Comparison of ENCODE assay signal across 1 cellular context in the genomic region with DNA sequence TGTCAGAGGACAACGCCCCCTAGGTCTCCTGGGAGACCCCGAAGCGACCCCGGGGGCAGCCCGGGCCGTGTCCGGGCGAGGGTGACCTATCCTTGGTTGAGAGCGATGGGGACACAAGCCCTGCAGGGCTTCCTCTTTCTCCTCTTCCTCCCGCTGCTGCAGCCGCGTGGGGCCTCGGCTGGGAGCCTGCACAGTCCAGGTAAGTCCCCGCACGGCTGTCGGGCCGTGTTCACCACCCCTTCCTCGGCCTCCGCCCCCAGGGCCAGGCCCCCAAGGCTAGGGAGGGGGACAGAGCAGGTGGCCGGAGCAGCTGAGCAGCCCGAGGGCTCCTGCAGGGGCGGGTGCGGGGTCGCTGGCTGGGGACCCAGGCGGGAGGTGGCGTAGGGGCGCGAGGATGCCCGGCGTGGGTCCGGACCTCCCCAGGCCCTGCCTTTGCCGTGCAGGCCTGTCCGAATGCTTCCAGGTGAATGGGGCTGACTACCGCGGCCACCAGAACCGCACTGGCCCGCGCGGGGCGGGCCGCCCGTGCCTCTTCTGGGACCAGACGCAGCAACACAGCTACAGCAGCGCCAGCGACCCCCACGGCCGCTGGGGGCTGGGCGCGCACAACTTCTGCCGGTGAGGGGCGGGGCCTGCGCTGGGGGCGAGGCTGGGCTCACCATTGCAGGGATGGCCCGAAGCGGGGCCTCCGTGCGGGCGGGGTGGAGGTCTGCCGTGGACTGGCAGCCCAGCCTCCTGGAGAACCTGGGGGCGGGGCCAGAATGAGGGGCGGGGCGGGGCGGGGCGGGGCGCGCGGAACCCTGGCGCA.
TF ChIP-seq lines count a peak whose summit lies in the region.

No MANE protein-coding gene starts in this region.

TF ChIP-seq in K562, 482 proteins besides CTCF, POLR2A, EP300 and RAD21 (continued from another document and continues in another):
- TF ChIP-seq, protein P1, sequence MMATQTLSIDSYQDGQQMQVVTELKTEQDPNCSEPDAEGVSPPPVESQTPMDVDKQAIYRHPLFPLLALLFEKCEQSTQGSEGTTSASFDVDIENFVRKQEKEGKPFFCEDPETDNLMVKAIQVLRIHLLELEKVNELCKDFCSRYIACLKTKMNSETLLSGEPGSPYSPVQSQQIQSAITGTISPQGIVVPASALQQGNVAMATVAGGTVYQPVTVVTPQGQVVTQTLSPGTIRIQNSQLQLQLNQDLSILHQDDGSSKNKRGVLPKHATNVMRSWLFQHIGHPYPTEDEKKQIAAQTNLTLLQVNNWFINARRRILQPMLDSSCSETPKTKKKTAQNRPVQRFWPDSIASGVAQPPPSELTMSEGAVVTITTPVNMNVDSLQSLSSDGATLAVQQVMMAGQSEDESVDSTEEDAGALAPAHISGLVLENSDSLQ (IDR thresholded peaks at IDR 0.05): peak; percentile 37; the same call in 1 of the 2 replicates
- no peak for TF ChIP-seq RFX5 (IDR thresholded peaks at IDR 0.05; ENCODE audit: low read depth, low read length)
- TF ChIP-seq, protein P2, sequence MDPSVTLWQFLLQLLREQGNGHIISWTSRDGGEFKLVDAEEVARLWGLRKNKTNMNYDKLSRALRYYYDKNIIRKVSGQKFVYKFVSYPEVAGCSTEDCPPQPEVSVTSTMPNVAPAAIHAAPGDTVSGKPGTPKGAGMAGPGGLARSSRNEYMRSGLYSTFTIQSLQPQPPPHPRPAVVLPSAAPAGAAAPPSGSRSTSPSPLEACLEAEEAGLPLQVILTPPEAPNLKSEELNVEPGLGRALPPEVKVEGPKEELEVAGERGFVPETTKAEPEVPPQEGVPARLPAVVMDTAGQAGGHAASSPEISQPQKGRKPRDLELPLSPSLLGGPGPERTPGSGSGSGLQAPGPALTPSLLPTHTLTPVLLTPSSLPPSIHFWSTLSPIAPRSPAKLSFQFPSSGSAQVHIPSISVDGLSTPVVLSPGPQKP (CRISPR knock-in tag; IDR thresholded peaks at IDR 0.05): no peak
- TF ChIP-seq SMARCC2 (IDR thresholded peaks at IDR 0.05; ENCODE audit: low read depth): no peak
- no peak for TF ChIP-seq EWSR1 (IDR thresholded peaks at IDR 0.05; ENCODE audit: borderline replicate concordance, low read depth, partially characterized antibody)
- TF ChIP-seq NFIC (IDR thresholded peaks at IDR 0.05): no peak
- TF ChIP-seq ZFP36 (IDR thresholded peaks at IDR 0.05; ENCODE audit: low read depth, low read length, partially characterized antibody): no peak
- no peak for TF ChIP-seq ZNF347 (CRISPR knock-in tag; IDR thresholded peaks at IDR 0.05; ENCODE audit: low read depth)
- TF ChIP-seq RB1 (IDR thresholded peaks at IDR 0.05; ENCODE audit: low read depth): peak; percentile 51
- TF ChIP-seq ZNF263 (CRISPR knock-in tag; IDR thresholded peaks at IDR 0.05; ENCODE audit: borderline replicate concordance): no peak
- no peak for TF ChIP-seq ADNP (tag; IDR thresholded peaks at IDR 0.05)
- TF ChIP-seq, protein P3, sequence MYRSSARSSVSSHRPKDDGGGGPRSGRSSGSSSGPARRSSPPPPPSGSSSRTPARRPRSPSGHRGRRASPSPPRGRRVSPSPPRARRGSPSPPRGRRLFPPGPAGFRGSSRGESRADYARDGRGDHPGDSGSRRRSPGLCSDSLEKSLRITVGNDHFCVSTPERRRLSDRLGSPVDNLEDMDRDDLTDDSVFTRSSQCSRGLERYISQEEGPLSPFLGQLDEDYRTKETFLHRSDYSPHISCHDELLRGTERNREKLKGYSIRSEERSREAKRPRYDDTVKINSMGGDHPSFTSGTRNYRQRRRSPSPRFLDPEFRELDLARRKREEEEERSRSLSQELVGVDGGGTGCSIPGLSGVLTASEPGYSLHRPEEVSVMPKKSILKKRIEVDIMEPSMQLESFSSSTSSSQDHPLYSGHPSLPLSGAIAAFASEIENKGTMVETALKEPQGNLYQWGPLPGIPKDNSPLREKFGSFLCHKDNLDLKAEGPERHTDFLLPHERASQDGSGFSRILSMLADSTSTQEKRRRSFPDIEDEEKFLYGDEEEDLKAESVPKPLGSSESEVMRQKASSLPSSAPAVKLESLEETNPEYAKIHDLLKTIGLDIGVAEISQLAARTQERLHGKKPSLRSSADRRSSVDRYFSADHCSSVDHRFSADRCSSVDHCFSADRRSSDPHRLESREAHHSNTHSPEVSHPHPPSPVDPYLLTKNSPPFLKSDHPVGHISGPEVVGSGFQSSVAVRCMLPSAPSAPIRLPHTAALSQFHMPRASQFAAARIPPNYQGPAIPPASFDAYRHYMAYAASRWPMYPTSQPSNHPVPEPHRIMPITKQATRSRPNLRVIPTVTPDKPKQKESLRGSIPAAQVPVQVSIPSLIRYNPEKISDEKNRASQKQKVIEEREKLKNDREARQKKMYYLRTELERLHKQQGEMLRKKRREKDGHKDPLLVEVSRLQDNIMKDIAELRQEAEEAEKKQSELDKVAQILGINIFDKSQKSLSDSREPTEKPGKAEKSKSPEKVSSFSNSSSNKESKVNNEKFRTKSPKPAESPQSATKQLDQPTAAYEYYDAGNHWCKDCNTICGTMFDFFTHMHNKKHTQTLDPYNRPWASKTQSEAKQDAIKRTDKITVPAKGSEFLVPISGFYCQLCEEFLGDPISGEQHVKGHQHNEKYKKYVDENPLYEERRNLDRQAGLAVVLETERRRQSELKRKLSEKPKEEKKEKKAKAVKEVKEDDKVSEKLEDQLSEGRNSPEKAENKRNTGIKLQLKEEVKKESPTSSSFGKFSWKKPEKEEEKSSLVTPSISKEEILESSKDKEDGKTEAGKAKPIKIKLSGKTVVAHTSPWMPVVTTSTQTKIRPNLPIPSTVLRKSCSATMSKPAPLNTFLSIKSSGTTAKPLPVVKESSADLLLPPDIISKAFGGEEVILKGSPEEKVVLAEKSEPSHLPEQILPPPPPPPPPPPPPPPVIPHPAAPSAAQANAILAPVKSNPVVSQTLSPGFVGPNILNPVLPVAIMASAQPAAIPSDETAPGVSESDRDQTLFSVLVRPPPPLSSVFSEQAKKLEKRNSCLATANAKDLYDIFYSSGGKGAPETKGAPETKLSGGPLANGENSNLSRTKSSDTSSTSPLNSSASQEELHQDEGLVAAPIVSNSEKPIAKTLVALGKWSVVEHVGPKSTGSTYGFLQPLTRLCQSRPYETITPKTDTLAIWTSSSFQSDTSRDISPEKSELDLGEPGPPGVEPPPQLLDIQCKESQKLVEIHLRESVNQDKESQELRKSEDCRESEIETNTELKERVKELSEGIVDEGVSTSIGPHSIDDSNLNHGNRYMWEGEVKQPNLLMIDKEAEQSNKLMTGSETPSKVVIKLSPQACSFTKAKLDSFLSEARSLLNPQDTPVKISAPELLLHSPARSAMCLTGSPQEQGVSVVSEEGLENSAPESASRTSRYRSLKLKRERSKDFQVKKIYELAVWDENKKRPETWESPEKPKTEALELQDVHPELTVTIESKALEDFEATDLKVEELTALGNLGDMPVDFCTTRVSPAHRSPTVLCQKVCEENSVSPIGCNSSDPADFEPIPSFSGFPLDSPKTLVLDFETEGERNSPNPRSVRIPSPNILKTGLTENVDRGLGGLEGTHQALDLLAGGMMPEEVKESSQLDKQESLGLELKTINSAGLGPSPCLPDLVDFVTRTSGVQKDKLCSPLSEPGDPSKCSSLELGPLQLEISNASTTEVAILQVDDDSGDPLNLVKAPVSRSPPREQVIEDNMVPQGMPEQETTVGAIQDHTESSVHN (IDR thresholded peaks at IDR 0.05; ENCODE audit: borderline replicate concordance in 1 of 2, low read depth in 1 of 2): no peak
- no peak for TF ChIP-seq TAF7 (tag; IDR thresholded peaks at IDR 0.05)
- TF ChIP-seq, protein P4, sequence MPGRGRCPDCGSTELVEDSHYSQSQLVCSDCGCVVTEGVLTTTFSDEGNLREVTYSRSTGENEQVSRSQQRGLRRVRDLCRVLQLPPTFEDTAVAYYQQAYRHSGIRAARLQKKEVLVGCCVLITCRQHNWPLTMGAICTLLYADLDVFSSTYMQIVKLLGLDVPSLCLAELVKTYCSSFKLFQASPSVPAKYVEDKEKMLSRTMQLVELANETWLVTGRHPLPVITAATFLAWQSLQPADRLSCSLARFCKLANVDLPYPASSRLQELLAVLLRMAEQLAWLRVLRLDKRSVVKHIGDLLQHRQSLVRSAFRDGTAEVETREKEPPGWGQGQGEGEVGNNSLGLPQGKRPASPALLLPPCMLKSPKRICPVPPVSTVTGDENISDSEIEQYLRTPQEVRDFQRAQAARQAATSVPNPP (IDR thresholded peaks at IDR 0.05; ENCODE audit: borderline replicate concordance, insufficient read depth, insufficient read length): no peak
- peak; percentile 29; the same call in 1 of the 2 replicates for TF ChIP-seq CREB1 (IDR thresholded peaks at IDR 0.05)
- no peak for TF ChIP-seq CREB1 (CRISPR knock-in tag; IDR thresholded peaks at IDR 0.05)
- TF ChIP-seq ZNF785 (CRISPR knock-in tag; IDR thresholded peaks at IDR 0.05): no peak
- no peak for TF ChIP-seq SNRNP70 (optimal IDR thresholded peaks at IDR 0.05; ENCODE audit: low read depth, low read length)
- no peak for TF ChIP-seq ZNF75A (CRISPR knock-in tag; IDR thresholded peaks at IDR 0.05)
- no peak for TF ChIP-seq ZNF695 (CRISPR knock-in tag; IDR thresholded peaks at IDR 0.05)
- no peak for TF ChIP-seq ZNF143 (CRISPR knock-in tag; IDR thresholded peaks at IDR 0.05)
- no peak for TF ChIP-seq MAFK (IDR thresholded peaks at IDR 0.05; ENCODE audit: low read length)
- no peak for TF ChIP-seq MYNN (IDR thresholded peaks at IDR 0.05)
- no peak for TF ChIP-seq MYNN (CRISPR knock-in tag; IDR thresholded peaks at IDR 0.05)
- TF ChIP-seq, protein P5, sequence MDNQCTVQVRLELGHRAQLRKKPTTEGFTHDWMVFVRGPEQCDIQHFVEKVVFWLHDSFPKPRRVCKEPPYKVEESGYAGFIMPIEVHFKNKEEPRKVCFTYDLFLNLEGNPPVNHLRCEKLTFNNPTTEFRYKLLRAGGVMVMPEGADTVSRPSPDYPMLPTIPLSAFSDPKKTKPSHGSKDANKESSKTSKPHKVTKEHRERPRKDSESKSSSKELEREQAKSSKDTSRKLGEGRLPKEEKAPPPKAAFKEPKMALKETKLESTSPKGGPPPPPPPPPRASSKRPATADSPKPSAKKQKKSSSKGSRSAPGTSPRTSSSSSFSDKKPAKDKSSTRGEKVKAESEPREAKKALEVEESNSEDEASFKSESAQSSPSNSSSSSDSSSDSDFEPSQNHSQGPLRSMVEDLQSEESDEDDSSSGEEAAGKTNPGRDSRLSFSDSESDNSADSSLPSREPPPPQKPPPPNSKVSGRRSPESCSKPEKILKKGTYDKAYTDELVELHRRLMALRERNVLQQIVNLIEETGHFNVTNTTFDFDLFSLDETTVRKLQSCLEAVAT (IDR thresholded peaks at IDR 0.05): no peak
- TF ChIP-seq CAMTA2 (CRISPR knock-in tag; conservative IDR thresholded peaks at IDR 0.05): no peak
- TF ChIP-seq ZNF431 (CRISPR knock-in tag; IDR thresholded peaks at IDR 0.05): no peak
- no peak for TF ChIP-seq RFX1 (IDR thresholded peaks at IDR 0.05)
- TF ChIP-seq SIRT6 (IDR thresholded peaks at IDR 0.05; ENCODE audit: low read depth, low read length): no peak
- TF ChIP-seq, protein P6, sequence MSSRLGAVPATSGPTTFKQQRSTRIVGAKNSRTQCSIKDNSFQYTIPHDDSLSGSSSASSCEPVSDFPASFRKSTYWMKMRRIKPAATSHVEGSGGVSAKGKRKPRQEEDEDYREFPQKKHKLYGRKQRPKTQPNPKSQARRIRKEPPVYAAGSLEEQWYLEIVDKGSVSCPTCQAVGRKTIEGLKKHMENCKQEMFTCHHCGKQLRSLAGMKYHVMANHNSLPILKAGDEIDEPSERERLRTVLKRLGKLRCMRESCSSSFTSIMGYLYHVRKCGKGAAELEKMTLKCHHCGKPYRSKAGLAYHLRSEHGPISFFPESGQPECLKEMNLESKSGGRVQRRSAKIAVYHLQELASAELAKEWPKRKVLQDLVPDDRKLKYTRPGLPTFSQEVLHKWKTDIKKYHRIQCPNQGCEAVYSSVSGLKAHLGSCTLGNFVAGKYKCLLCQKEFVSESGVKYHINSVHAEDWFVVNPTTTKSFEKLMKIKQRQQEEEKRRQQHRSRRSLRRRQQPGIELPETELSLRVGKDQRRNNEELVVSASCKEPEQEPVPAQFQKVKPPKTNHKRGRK (tag; IDR thresholded peaks at IDR 0.05): no peak
- TF ChIP-seq GTF2A2 (tag; IDR thresholded peaks at IDR 0.05): no peak
- no peak for TF ChIP-seq SRF (CRISPR knock-in tag; IDR thresholded peaks at IDR 0.05)
- no peak for TF ChIP-seq ZNF830 (CRISPR knock-in tag; IDR thresholded peaks at IDR 0.05)
- no peak for TF ChIP-seq EHMT2 (IDR thresholded peaks at IDR 0.05)
- TF ChIP-seq MXI1 (IDR thresholded peaks at IDR 0.05; ENCODE audit: low read depth, low read length): no peak
- no peak for TF ChIP-seq FOXP1 (CRISPR knock-in tag; IDR thresholded peaks at IDR 0.05)
- no peak for TF ChIP-seq ATF1 (CRISPR knock-in tag; IDR thresholded peaks at IDR 0.05)
- TF ChIP-seq ATF1 (tag; IDR thresholded peaks at IDR 0.05): no peak
- no peak for TF ChIP-seq GABPB2 (CRISPR knock-in tag; conservative IDR thresholded peaks at IDR 0.05)
- no peak for TF ChIP-seq NFYB (IDR thresholded peaks at IDR 0.05; ENCODE audit: extremely low read depth, insufficient read length)
- TF ChIP-seq ZNF282 (CRISPR knock-in tag; IDR thresholded peaks at IDR 0.05): peak; percentile 62; the same call in 1 of the 2 replicates
- TF ChIP-seq, protein P7, sequence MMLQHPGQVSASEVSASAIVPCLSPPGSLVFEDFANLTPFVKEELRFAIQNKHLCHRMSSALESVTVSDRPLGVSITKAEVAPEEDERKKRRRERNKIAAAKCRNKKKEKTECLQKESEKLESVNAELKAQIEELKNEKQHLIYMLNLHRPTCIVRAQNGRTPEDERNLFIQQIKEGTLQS (IDR thresholded peaks at IDR 0.05): no peak
- TF ChIP-seq, protein P7 (CRISPR knock-in tag; conservative IDR thresholded peaks at IDR 0.05): no peak
- TF ChIP-seq FOXA3 (CRISPR knock-in tag; conservative IDR thresholded peaks at IDR 0.05 in 1 of 2, IDR thresholded peaks at IDR 0.05 in 1 of 2): 0 out of 4 replicates have a peak, but pooled peaks of 1 of the 2 experiments have one; percentile 16
